ENCODE assay signal across 9 cellular contexts in genomic region chr2:176514805-176515500, GRCh38.
"Had no signal": no experiment of that assay in that cellular context is flagged by ENCODE, and none has a peak within 500 bp of the region (broad histone marks: within the 10 kb centered on the region; RNA-seq: fewer than 3 reads in every experiment).

No MANE protein-coding gene starts in this region.

- H3K36me3 ChIP-seq: pancreas, stomach, thoracic aorta had no signal

- ATAC-seq: activated T-helper 17 cell treated with anti-CD3 and anti-CD28 coated beads, Interleukin-2, amount 50 U/mL, for 72 hours; pancreas had no signal

- H3K9me3 ChIP-seq: stomach, thoracic aorta had no signal

- H3K27me3 ChIP-seq: pancreas, stomach had no signal

- H3K4me1 ChIP-seq: pancreas had no signal

- H3K27ac ChIP-seq: pancreas, stomach, thoracic aorta had no signal

- DNase-seq: activated B cell treated with CpG ODN at 0.5 μM for 24 hours; activated CD4-positive, alpha-beta T cell treated with anti-CD3 and anti-CD28 coated beads, Interleukin-2, amount 10 ng/mL, durations not matched to agents 7 days and 5 days; activated CD8-positive, alpha-beta memory T cell treated with anti-CD3 and anti-CD28 coated beads for 24 hours; activated naive CD4-positive, alpha-beta T cell treated with anti-CD3 and anti-CD28 coated beads, Interleukin-2, amount 10 ng/mL, durations not matched to agents 7 days and 5 days; endodermal cell; pancreas; stomach had no signal

- H3K4me3 ChIP-seq: pancreas, stomach, thoracic aorta had no signal
